ENCODE assay signal across 11 cellular contexts in the genomic region with DNA sequence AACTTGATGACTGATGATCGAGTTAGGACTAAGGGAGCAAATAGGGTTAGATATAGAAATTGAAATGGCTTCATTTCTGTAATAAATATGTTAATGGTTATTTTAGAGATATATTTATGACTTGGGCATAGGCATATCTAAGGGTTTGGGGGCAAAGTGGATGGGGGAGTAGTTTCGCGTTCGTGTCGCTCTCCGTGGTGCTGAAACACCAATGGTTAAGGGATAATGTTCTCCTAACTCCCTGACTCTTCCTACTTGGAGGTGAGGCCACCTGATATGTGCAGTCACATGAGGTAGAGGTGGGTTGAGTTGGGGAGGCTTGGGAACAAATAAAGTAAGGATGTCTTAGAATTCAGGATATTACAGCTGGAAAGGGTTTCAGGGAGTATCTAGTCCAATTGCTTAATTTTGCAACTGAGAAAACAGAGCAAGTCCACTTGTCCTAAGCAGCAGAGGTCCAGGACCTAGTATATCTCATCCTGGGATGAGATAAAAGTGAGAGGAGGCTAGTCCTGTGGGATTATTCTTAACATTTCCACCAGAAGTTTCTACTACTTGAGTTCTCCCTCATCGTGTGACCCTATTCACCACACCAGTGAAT. TPM values are rescaled to one million over a fixed set of nuclear protein-coding genes. Genes with fewer than 3 reads are reported as not detected.
DNase-seq lines count a peak whose midpoint lies in the region; ATAC-seq and TF ChIP-seq lines count a peak whose summit lies in the region.
"Had no signal": no experiment of that assay in that cellular context is flagged by ENCODE, and none has a peak within 500 bp of the region (broad histone marks: within the 10 kb centered on the region; RNA-seq: fewer than 3 reads in every experiment).

No MANE protein-coding gene starts in this region.

- H3K4me1 ChIP-seq in endodermal cell (ENCODE audit: control insufficient read depth, insufficient read depth, low read length): peaks cover 10% of the 10 kb centered on the region

- no peak overlapping the region for H3K9ac ChIP-seq in endodermal cell (ENCODE audit: extremely low read depth, low read length, poor library complexity, severe bottlenecking)

- peak; percentile 4 to 18 for DNase-seq in stimulated activated CD4-positive, alpha-beta T cell treated with anti-CD3 and anti-CD28 coated beads, Interleukin-2, amount 100 ng/mL, for 48 hours
- no peak for DNase-seq in stimulated activated CD4-positive, alpha-beta T cell treated with anti-CD3 and anti-CD28 coated beads, Interleukin-1b, Interleukin-23, amount 100 ng/mL, for 48 hours
- peak; percentile 87 for DNase-seq in endodermal cell
- DNase-seq in MG63: no peak
- DNase-seq in cerebellar nuclear complex (lab: John Stamatoyannopoulos, UW): no peak
- no peak for DNase-seq in NCI-H1694 treated with DMSO at 0.1 percent for 48 hours (lab: John Stamatoyannopoulos, UW)
- DNase-seq: activated T-cell treated with anti-CD3 and anti-CD28 coated beads for 4 hours; CD4-positive, alpha-beta memory T cell had no signal

- H3K36me3 ChIP-seq in endodermal cell (ENCODE audit: control insufficient read depth, insufficient read depth, low read length) (no peaks in the 10 kb centered on the region), MG63 (no peaks in the 10 kb centered on the region)

- H3K9me3 ChIP-seq in endodermal cell (ENCODE audit: control insufficient read depth, low read length): no peaks in the 10 kb centered on the region
- H3K9me3 ChIP-seq in MG63: 0 out of 2 replicates have a peak, but pooled peaks cover 4% of the 10 kb centered on the region

- H3K4me3 Mint-ChIP-seq in endodermal cell: no peak overlapping the region
- no peak overlapping the region for H3K4me3 Mint-ChIP-seq in stimulated activated memory B cell treated with anti-CD40 and anti-IgM and Interleukin-4, amounts not matched to agents 10 μg/mL and 1 μg/mL and 100 μg/mL, for 72 hours
- H3K4me3 Mint-ChIP-seq: CD4-positive, alpha-beta memory T cell had no signal

- H3K27me3 ChIP-seq in endodermal cell (ENCODE audit: control insufficient read depth, insufficient read depth, low read length, poor library complexity, severe bottlenecking) (no peaks in the 10 kb centered on the region), MG63 (peaks cover 15% of the 10 kb centered on the region)

- H3K27ac ChIP-seq in endodermal cell (ENCODE audit: low read depth, low read length): no peak overlapping the region

- no peak for TF ChIP-seq CTCF in endodermal cell (conservative IDR thresholded peaks at IDR 0.05)

- H3K27ac Mint-ChIP-seq in endodermal cell: no peak overlapping the region
- H3K27ac Mint-ChIP-seq in stimulated activated memory B cell treated with anti-CD40 and anti-IgM and Interleukin-4, amounts not matched to agents 10 μg/mL and 1 μg/mL and 100 μg/mL, for 72 hours: no peak overlapping the region
- H3K27ac Mint-ChIP-seq: CD4-positive, alpha-beta memory T cell had no signal

- H3K9me3 Mint-ChIP-seq in endodermal cell: no peaks in the 10 kb centered on the region
- no peaks in the 10 kb centered on the region for H3K9me3 Mint-ChIP-seq in stimulated activated memory B cell treated with anti-CD40 and anti-IgM and Interleukin-4, amounts not matched to agents 10 μg/mL and 1 μg/mL and 100 μg/mL, for 72 hours

- 40 to 78% methylated on average over 2 to 7 of the region's 7 CpGs for WGBS in endodermal cell (ENCODE audit: insufficient coverage in 1 of 2, insufficient read length in 1 of 2), 2 experiments

- peaks cover 31% of the 10 kb centered on the region for H3K4me1 Mint-ChIP-seq in endodermal cell
- no peaks in the 10 kb centered on the region for H3K4me1 Mint-ChIP-seq in stimulated activated memory B cell treated with anti-CD40 and anti-IgM and Interleukin-4, amounts not matched to agents 10 μg/mL and 1 μg/mL and 100 μg/mL, for 72 hours
- H3K4me1 Mint-ChIP-seq: CD4-positive, alpha-beta memory T cell had no signal

- no peaks in the 10 kb centered on the region for H3K27me3 Mint-ChIP-seq in endodermal cell (ENCODE audit: insufficient read depth)
- peaks cover 6% of the 10 kb centered on the region for H3K27me3 Mint-ChIP-seq in stimulated activated memory B cell treated with anti-CD40 and anti-IgM and Interleukin-4, amounts not matched to agents 10 μg/mL and 1 μg/mL and 100 μg/mL, for 72 hours

- no peak overlapping the region for H3K4me3 ChIP-seq in endodermal cell (ENCODE audit: low read length)
- no peak overlapping the region for H3K4me3 ChIP-seq in MG63

- no peak for ATAC-seq in stimulated activated memory B cell treated with anti-CD40 and anti-IgM and Interleukin-4, amounts not matched to agents 10 μg/mL and 1 μg/mL and 100 μg/mL, for 72 hours
- ATAC-seq: Panc1 had no signal

- H3K36me3 Mint-ChIP-seq in endodermal cell (ENCODE audit: low read depth): no peaks in the 10 kb centered on the region
- no peaks in the 10 kb centered on the region for H3K36me3 Mint-ChIP-seq in stimulated activated memory B cell treated with anti-CD40 and anti-IgM and Interleukin-4, amounts not matched to agents 10 μg/mL and 1 μg/mL and 100 μg/mL, for 72 hours
- H3K36me3 Mint-ChIP-seq: CD4-positive, alpha-beta memory T cell had no signal

TF ChIP-seq in PFSK-1, 5 proteins besides CTCF, POLR2A, EP300 and RAD21:
- no peak for TF ChIP-seq TAF1 (IDR thresholded peaks at IDR 0.05; ENCODE audit: borderline replicate concordance, insufficient read depth, low read length)
- TF ChIP-seq, protein P1, sequence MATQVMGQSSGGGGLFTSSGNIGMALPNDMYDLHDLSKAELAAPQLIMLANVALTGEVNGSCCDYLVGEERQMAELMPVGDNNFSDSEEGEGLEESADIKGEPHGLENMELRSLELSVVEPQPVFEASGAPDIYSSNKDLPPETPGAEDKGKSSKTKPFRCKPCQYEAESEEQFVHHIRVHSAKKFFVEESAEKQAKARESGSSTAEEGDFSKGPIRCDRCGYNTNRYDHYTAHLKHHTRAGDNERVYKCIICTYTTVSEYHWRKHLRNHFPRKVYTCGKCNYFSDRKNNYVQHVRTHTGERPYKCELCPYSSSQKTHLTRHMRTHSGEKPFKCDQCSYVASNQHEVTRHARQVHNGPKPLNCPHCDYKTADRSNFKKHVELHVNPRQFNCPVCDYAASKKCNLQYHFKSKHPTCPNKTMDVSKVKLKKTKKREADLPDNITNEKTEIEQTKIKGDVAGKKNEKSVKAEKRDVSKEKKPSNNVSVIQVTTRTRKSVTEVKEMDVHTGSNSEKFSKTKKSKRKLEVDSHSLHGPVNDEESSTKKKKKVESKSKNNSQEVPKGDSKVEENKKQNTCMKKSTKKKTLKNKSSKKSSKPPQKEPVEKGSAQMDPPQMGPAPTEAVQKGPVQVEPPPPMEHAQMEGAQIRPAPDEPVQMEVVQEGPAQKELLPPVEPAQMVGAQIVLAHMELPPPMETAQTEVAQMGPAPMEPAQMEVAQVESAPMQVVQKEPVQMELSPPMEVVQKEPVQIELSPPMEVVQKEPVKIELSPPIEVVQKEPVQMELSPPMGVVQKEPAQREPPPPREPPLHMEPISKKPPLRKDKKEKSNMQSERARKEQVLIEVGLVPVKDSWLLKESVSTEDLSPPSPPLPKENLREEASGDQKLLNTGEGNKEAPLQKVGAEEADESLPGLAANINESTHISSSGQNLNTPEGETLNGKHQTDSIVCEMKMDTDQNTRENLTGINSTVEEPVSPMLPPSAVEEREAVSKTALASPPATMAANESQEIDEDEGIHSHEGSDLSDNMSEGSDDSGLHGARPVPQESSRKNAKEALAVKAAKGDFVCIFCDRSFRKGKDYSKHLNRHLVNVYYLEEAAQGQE (IDR thresholded peaks at IDR 0.05; ENCODE audit: insufficient read depth in 1 of 2, low read depth in 2 of 2, low read length in 2 of 2): peak; percentile 93 to 97
- no peak for TF ChIP-seq POLR2AphosphoS5 (IDR thresholded peaks at IDR 0.05; ENCODE audit: low read depth, low read length)

RNA-seq across cellular contexts. Expression of a gene that starts 44.0 kb away (rescaled TPM):
- polyA plus RNA-seq in PFSK-1 (2012; ENCODE audit: insufficient read length, low read depth): 24.5 TPM
- total RNA-seq in endodermal cell: 10 to 100 TPM; 87.9 to 93.3 TPM
- polyA plus RNA-seq in endodermal cell (2013, experiment 1 of 2): 238 TPM
- 264 TPM for polyA plus RNA-seq in endodermal cell (2013, experiment 2 of 2)
- total RNA-seq in MG63 (2014; rRNA removed; shearing (Covaris generic); ENCODE audit: low replicate concordance): 45.2 and 52.1 TPM in 2 replicates
- total RNA-seq: CD4-positive, alpha-beta memory T cell had no signal

Comparison
In these comparisons a context has a peak if more than half of its experiments do, and no peak if none do; other contexts are left out.
1. DNase-seq: peak in stimulated activated CD4-positive, alpha-beta T cell treated with anti-CD3 and anti-CD28 coated beads, Interleukin-2, amount 100 ng/mL, for 48 hours (2 of 2) and endodermal cell (single experiment); none in stimulated activated CD4-positive, alpha-beta T cell treated with anti-CD3 and anti-CD28 coated beads, Interleukin-1b, Interleukin-23, amount 100 ng/mL, for 48 hours (single experiment), MG63 (single experiment), cerebellar nuclear complex (0 of 2) and NCI-H1694 treated with DMSO at 0.1 percent for 48 hours (single experiment).